Comparison of ENCODE assay signal across 15 cellular contexts in the genomic region with DNA sequence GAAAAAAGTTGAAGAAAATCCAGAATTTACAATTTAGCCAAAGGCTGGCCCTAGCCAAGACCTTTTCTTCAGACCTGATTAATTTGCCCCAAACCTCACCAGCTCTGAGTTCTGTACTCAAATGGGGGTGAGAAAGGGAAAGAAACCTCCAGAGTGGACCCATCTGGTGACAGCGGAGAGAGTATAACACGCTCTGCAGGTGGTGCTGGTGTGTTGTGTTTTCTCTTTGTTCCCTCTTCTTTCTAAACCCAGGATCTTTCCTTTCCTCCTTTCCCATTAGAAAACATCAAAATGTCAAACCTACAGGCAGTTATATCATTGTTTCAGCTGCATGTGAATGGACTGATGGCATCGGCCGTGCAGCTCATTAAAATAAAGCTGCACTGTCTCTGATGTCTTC.
A peak's percentile ranks its signal among the peaks of the same experiment; 100 is the strongest.
DNase-seq lines count a peak whose midpoint lies in the region; TF ChIP-seq lines count a peak whose summit lies in the region.
"Had no signal": no experiment of that assay in that cellular context is flagged by ENCODE, and none has a peak within 500 bp of the region (broad histone marks: within the 10 kb centered on the region; RNA-seq: fewer than 3 reads in every experiment).

No MANE protein-coding gene starts in this region.

- no peak overlapping the region for H3K4me3 Mint-ChIP-seq in endodermal cell
- no peak overlapping the region for H3K4me3 Mint-ChIP-seq in neural progenitor cell
- H3K4me3 Mint-ChIP-seq: activated naive CD8-positive, alpha-beta T cell treated with anti-CD3 and anti-CD28 coated beads, Interleukin-2, amount 50 U/mL, for 24 hours; stimulated activated naive CD8-positive, alpha-beta T cell treated with anti-CD3 and anti-CD28 coated beads, Interleukin-15, Interleukin-2, amounts not matched to agents 100 ng/mL and 50 ng/mL, for 24 hours had no signal

- H3K27me3 ChIP-seq in endodermal cell (ENCODE audit: control insufficient read depth, insufficient read depth, low read length, poor library complexity, severe bottlenecking) (no peaks in the 10 kb centered on the region), neural progenitor cell (no peaks in the 10 kb centered on the region), uterus (no peaks in the 10 kb centered on the region)
- H3K27me3 ChIP-seq: upper lobe of right lung had no signal

- H2AFZ ChIP-seq in neural progenitor cell (replicated peaks) = peak overlapping the region; percentile 31

- WGBS in endodermal cell (ENCODE audit: insufficient coverage in 1 of 2, insufficient read length in 1 of 2), 2 experiments = 20 to 59% methylated on average over 2 to 4 of the region's 4 CpGs

- H3K9me3 ChIP-seq in endodermal cell (ENCODE audit: control insufficient read depth, low read length) (peaks cover 13% of the 10 kb centered on the region), neural progenitor cell (ENCODE audit: low read depth) (no peaks in the 10 kb centered on the region), uterus (no peaks in the 10 kb centered on the region)
- H3K9me3 ChIP-seq: A549, upper lobe of right lung had no signal

- H3K36me3 ChIP-seq in endodermal cell (ENCODE audit: control insufficient read depth, insufficient read depth, low read length) (no peaks in the 10 kb centered on the region), neural progenitor cell (no peaks in the 10 kb centered on the region), uterus (no peaks in the 10 kb centered on the region)
- H3K36me3 ChIP-seq: upper lobe of right lung had no signal

- H3K27ac Mint-ChIP-seq in endodermal cell (no peak overlapping the region), neural progenitor cell (no peak overlapping the region)
- H3K27ac Mint-ChIP-seq: activated naive CD8-positive, alpha-beta T cell treated with anti-CD3 and anti-CD28 coated beads, Interleukin-2, amount 50 U/mL, for 24 hours; stimulated activated naive CD8-positive, alpha-beta T cell treated with anti-CD3 and anti-CD28 coated beads, Interleukin-15, Interleukin-2, amounts not matched to agents 100 ng/mL and 50 ng/mL, for 24 hours had no signal

- peaks cover 26% of the 10 kb centered on the region for H3K9me3 Mint-ChIP-seq in endodermal cell
- H3K9me3 Mint-ChIP-seq in neural progenitor cell = peaks cover 14% of the 10 kb centered on the region
- H3K9me3 Mint-ChIP-seq: activated naive CD8-positive, alpha-beta T cell treated with anti-CD3 and anti-CD28 coated beads, Interleukin-2, amount 50 U/mL, for 24 hours; CD4-positive, CD25-positive, alpha-beta regulatory T cell; stimulated activated naive CD8-positive, alpha-beta T cell treated with anti-CD3 and anti-CD28 coated beads, Interleukin-15, Interleukin-2, amounts not matched to agents 100 ng/mL and 50 ng/mL, for 24 hours had no signal

- H3K4me1 Mint-ChIP-seq in endodermal cell (peaks cover 20% of the 10 kb centered on the region), neural progenitor cell (peaks cover 16% of the 10 kb centered on the region)
- H3K4me1 Mint-ChIP-seq: activated naive CD8-positive, alpha-beta T cell treated with anti-CD3 and anti-CD28 coated beads, Interleukin-2, amount 50 U/mL, for 24 hours; CD4-positive, CD25-positive, alpha-beta regulatory T cell had no signal

- H3K4me1 ChIP-seq in endodermal cell (ENCODE audit: control insufficient read depth, insufficient read depth, low read length) = no peaks in the 10 kb centered on the region
- peaks cover 9% of the 10 kb centered on the region for H3K4me1 ChIP-seq in neural progenitor cell
- no peaks in the 10 kb centered on the region for H3K4me1 ChIP-seq in uterus
- H3K4me1 ChIP-seq: A549, upper lobe of right lung had no signal

- TF ChIP-seq CTCF in endodermal cell (conservative IDR thresholded peaks at IDR 0.05) = peak; percentile 43
- peak; percentile 17 for TF ChIP-seq CTCF in neural progenitor cell (IDR thresholded peaks at IDR 0.05)
- peak in 2 of 4 experiments; percentile 16 to 44 for TF ChIP-seq CTCF in uterus (IDR thresholded peaks at IDR 0.05)

- H3K27ac ChIP-seq in endodermal cell (ENCODE audit: low read depth, low read length) (peak overlapping the region; percentile 62), neural progenitor cell (no peak overlapping the region), uterus (no peak overlapping the region)
- H3K27ac ChIP-seq: A549, upper lobe of right lung had no signal

- intact Hi-C loops in uterus (cut with DNase I; ENCODE audit: low total_unique reads) = no loop called here

- no peak overlapping the region for H3K4me2 ChIP-seq in neural progenitor cell
- H3K4me2 ChIP-seq: A549 had no signal

- peaks cover 8% of the 10 kb centered on the region for H3F3A ChIP-seq in neural progenitor cell (ENCODE audit: low read depth)

- H3K4me3 ChIP-seq in endodermal cell (ENCODE audit: low read length) = no peak overlapping the region
- H3K4me3 ChIP-seq in neural progenitor cell = no peak overlapping the region
- no peak overlapping the region for H3K4me3 ChIP-seq in uterus
- H3K4me3 ChIP-seq: A549, upper lobe of right lung had no signal

- H3K9ac ChIP-seq in endodermal cell (ENCODE audit: extremely low read depth, low read length, poor library complexity, severe bottlenecking) (no peak overlapping the region), neural progenitor cell (no peak overlapping the region)

- DNase-seq in NCI-H2171 treated with DMSO at 0.1 percent for 48 hours (lab: John Stamatoyannopoulos, UW) = peak; percentile 71
- no peak for DNase-seq in NCI-H2171 (lab: John Stamatoyannopoulos, UW)
- peak; percentile 52 for DNase-seq in NCI-H2227 treated with DMSO at 0.1 percent for 48 hours (lab: John Stamatoyannopoulos, UW)
- DNase-seq in endodermal cell = peak; percentile 73
- DNase-seq in neural progenitor cell (ENCODE audit: low spot score) = peak; percentile 20
- no peak for DNase-seq in epidermal melanocyte (ENCODE audit: insufficient read length, low spot score)
- no peak for DNase-seq in uterus
- DNase-seq in activated CD4-positive, CD25-positive, alpha-beta regulatory T cell (lab: John Stamatoyannopoulos, UW) = no peak
- DNase-seq: activated naive CD8-positive, alpha-beta T cell treated with anti-CD3 and anti-CD28 coated beads, Interleukin-2, amount 50 U/mL, for 24 hours; CD4-positive, CD25-positive, alpha-beta regulatory T cell; EL; NCI-H1436; upper lobe of right lung had no signal

- H4K20me1 ChIP-seq in neural progenitor cell (ENCODE audit: low read depth) = no peaks in the 10 kb centered on the region

- peaks cover 14% of the 10 kb centered on the region for H3K36me3 Mint-ChIP-seq in endodermal cell (ENCODE audit: low read depth)
- H3K36me3 Mint-ChIP-seq in neural progenitor cell = peaks cover 5% of the 10 kb centered on the region
- H3K36me3 Mint-ChIP-seq: CD4-positive, CD25-positive, alpha-beta regulatory T cell had no signal

- no peaks in the 10 kb centered on the region for H3K27me3 Mint-ChIP-seq in endodermal cell (ENCODE audit: insufficient read depth)
- H3K27me3 Mint-ChIP-seq in neural progenitor cell (ENCODE audit: insufficient read depth, low read depth) = peaks cover 2% of the 10 kb centered on the region
- H3K27me3 Mint-ChIP-seq: stimulated activated naive CD8-positive, alpha-beta T cell treated with anti-CD3 and anti-CD28 coated beads, Interleukin-15, Interleukin-2, amounts not matched to agents 100 ng/mL and 50 ng/mL, for 24 hours had no signal

- TF ChIP-seq POLR2A in uterus (IDR thresholded peaks at IDR 0.05) = no peak

- H3K79me2 ChIP-seq in neural progenitor cell (ENCODE audit: low read depth) = no peaks in the 10 kb centered on the region

Comparison
In these comparisons a context has a peak if more than half of its experiments do, and no peak if none do; other contexts are left out.
1. DNase-seq: peak in NCI-H2171 treated with DMSO at 0.1 percent for 48 hours (single experiment), NCI-H2227 treated with DMSO at 0.1 percent for 48 hours (single experiment), endodermal cell (single experiment) and neural progenitor cell (single experiment); none in NCI-H2171 (single experiment), epidermal melanocyte (single experiment), uterus (0 of 2) and activated CD4-positive, CD25-positive, alpha-beta regulatory T cell (0 of 4).